Comparison of ENCODE assay signal across 8 cellular contexts in genomic region chr16:67185003-67185865, GRCh38. TPM values are rescaled to one million over a fixed set of nuclear protein-coding genes. Genes with fewer than 3 reads are reported as not detected.
DNase-seq lines count a peak whose midpoint lies in the region; ATAC-seq, FAIRE-seq and TF ChIP-seq lines count a peak whose summit lies in the region.

No MANE protein-coding gene starts in this region.

- no TSS peak for BruUV-seq in PC-9 (replicated peaks; lab: Mats Ljungman, UMichigan)

- H3K36me3 Mint-ChIP-seq in activated T-cell treated with anti-CD3 and anti-CD28 coated beads, Interleukin-2, amount 50 U/mL, for 72 hours (ENCODE audit: insufficient read depth in 2 of 2): peaks cover 0 to 2% of the 10 kb centered on the region in 2 donors
- no peaks in the 10 kb centered on the region for H3K36me3 Mint-ChIP-seq in natural killer cell treated with Interleukin-12 subunit alpha and Interleukin-12 subunit beta and Interleukin-15 and Interleukin-18, amount 100 ng/mL, for 72 hours
- peaks cover 7% of the 10 kb centered on the region for H3K36me3 Mint-ChIP-seq in stimulated activated effector memory CD8-positive, alpha-beta T cell treated with anti-CD3 and anti-CD28 coated beads, Interleukin-12 subunit alpha, Interleukin-12 subunit beta, amount 100 ng/mL, for 72 hours

- H3K27ac ChIP-seq in HL-60 (replicated peaks): no peak overlapping the region
- H3K27ac ChIP-seq in PC-9: no peak overlapping the region
- no peak overlapping the region for H3K27ac ChIP-seq in fibroblast of lung (ENCODE audit: insufficient read depth, low read length)

- ATAC-seq in activated T-cell treated with anti-CD3 and anti-CD28 coated beads, Interleukin-2, amount 50 U/mL, for 72 hours (replicated peaks in 1 of 2): peak; percentile 28 to 34
- peak; percentile 41 to 43 for ATAC-seq in natural killer cell treated with Interleukin-12 subunit alpha and Interleukin-12 subunit beta and Interleukin-15 and Interleukin-18, amount 100 ng/mL, for 72 hours
- ATAC-seq in stimulated activated effector memory CD8-positive, alpha-beta T cell treated with anti-CD3 and anti-CD28 coated beads, Interleukin-12 subunit alpha, Interleukin-12 subunit beta, amount 100 ng/mL, for 72 hours: peak; percentile 46
- no peak for ATAC-seq in GM21360 (IDR thresholded peaks at IDR 0.05; ENCODE audit: unreplicated experiment)

- H3K36me3 ChIP-seq in PC-9 (ENCODE audit: low read depth) (no peaks in the 10 kb centered on the region), fibroblast of lung (ENCODE audit: control insufficient read depth, insufficient read depth, low read length) (peaks cover 1% of the 10 kb centered on the region)

- peak overlapping the region in 1 of 2 donors; percentile 94 for H3K4me3 Mint-ChIP-seq in activated T-cell treated with anti-CD3 and anti-CD28 coated beads, Interleukin-2, amount 50 U/mL, for 72 hours
- peak overlapping the region; percentile 85 for H3K4me3 Mint-ChIP-seq in natural killer cell treated with Interleukin-12 subunit alpha and Interleukin-12 subunit beta and Interleukin-15 and Interleukin-18, amount 100 ng/mL, for 72 hours
- H3K4me3 Mint-ChIP-seq in stimulated activated effector memory CD8-positive, alpha-beta T cell treated with anti-CD3 and anti-CD28 coated beads, Interleukin-12 subunit alpha, Interleukin-12 subunit beta, amount 100 ng/mL, for 72 hours: no peak overlapping the region

- peaks cover 20% of the 10 kb centered on the region; the same call in 1 of the 2 replicates for H3F3A ChIP-seq in PC-9 (ENCODE audit: insufficient read depth, low read depth)

- TF ChIP-seq CTCF in D721Med (IDR thresholded peaks at IDR 0.05; ENCODE audit: insufficient read depth, missing control alignments): peak; percentile 72
- peak; percentile 59 for TF ChIP-seq CTCF in HL-60 (IDR thresholded peaks at IDR 0.05; ENCODE audit: insufficient read depth, low read length)
- TF ChIP-seq CTCF in PC-9 (conservative IDR thresholded peaks at IDR 0.05): peak; percentile 58
- TF ChIP-seq CTCF in fibroblast of lung (conservative IDR thresholded peaks at IDR 0.05 in 1 of 2, IDR thresholded peaks at IDR 0.05 in 1 of 2; ENCODE audit: low read depth in 1 of 2, low read length in 2 of 2): peak; percentile 64 to 87

- no peak overlapping the region for H3K4me3 ChIP-seq in HL-60 (replicated peaks; ENCODE audit: insufficient read depth, low read length)
- peak overlapping the region; percentile 67; the same call in 1 of the 2 replicates for H3K4me3 ChIP-seq in PC-9
- peak overlapping the region in 2 of 4 experiments; percentile 21 to 63 for H3K4me3 ChIP-seq in fibroblast of lung (replicated peaks in 1 of 4; ENCODE audit: control extremely low read depth in 1 of 4, insufficient read depth in 1 of 4, low read depth in 3 of 4, low read length in 4 of 4)

- no peaks in the 10 kb centered on the region for H3K9me2 ChIP-seq in PC-9 (ENCODE audit: insufficient read depth)

- peaks cover 36% of the 10 kb centered on the region for H3K4me1 ChIP-seq in PC-9 (replicated peaks; ENCODE audit: insufficient read depth)
- H3K4me1 ChIP-seq in fibroblast of lung (ENCODE audit: control insufficient read depth, extremely low read depth, insufficient read depth, low read length): peaks cover 24% of the 10 kb centered on the region

- no peak overlapping the region for H2AFZ ChIP-seq in PC-9
- H2AFZ ChIP-seq in fibroblast of lung (ENCODE audit: low read length): no peak overlapping the region

- peaks cover 7% of the 10 kb centered on the region for H3K27me3 ChIP-seq in HL-60 (ENCODE audit: insufficient read depth, poor library complexity, severe bottlenecking)
- no peaks in the 10 kb centered on the region for H3K27me3 ChIP-seq in PC-9 (ENCODE audit: insufficient read depth, low read depth)
- no peaks in the 10 kb centered on the region for H3K27me3 ChIP-seq in fibroblast of lung (ENCODE audit: control insufficient read depth, insufficient read depth, low read length)

- H4K20me1 ChIP-seq in PC-9 (ENCODE audit: insufficient read depth) (no peaks in the 10 kb centered on the region), fibroblast of lung (ENCODE audit: control insufficient read depth, extremely low read depth, insufficient read depth, low read length) (no peaks in the 10 kb centered on the region)

- H3K4me1 Mint-ChIP-seq in activated T-cell treated with anti-CD3 and anti-CD28 coated beads, Interleukin-2, amount 50 U/mL, for 72 hours (ENCODE audit: low read depth): peaks cover 14% of the 10 kb centered on the region
- H3K4me1 Mint-ChIP-seq in natural killer cell treated with Interleukin-12 subunit alpha and Interleukin-12 subunit beta and Interleukin-15 and Interleukin-18, amount 100 ng/mL, for 72 hours (ENCODE audit: low read depth in 2 of 2): peaks cover 8% of the 10 kb centered on the region in 2 donors
- H3K4me1 Mint-ChIP-seq in stimulated activated effector memory CD8-positive, alpha-beta T cell treated with anti-CD3 and anti-CD28 coated beads, Interleukin-12 subunit alpha, Interleukin-12 subunit beta, amount 100 ng/mL, for 72 hours: peaks cover 15% of the 10 kb centered on the region

- no peaks in the 10 kb centered on the region for H3K9me3 Mint-ChIP-seq in activated T-cell treated with anti-CD3 and anti-CD28 coated beads, Interleukin-2, amount 50 U/mL, for 72 hours
- H3K9me3 Mint-ChIP-seq in natural killer cell treated with Interleukin-12 subunit alpha and Interleukin-12 subunit beta and Interleukin-15 and Interleukin-18, amount 100 ng/mL, for 72 hours: no peaks in the 10 kb centered on the region
- no peaks in the 10 kb centered on the region for H3K9me3 Mint-ChIP-seq in stimulated activated effector memory CD8-positive, alpha-beta T cell treated with anti-CD3 and anti-CD28 coated beads, Interleukin-12 subunit alpha, Interleukin-12 subunit beta, amount 100 ng/mL, for 72 hours

- H3K9ac ChIP-seq in fibroblast of lung (ENCODE audit: insufficient read depth, low read length): no peak overlapping the region

- CTCF ChIA-PET in PC-9 (lab: Charles Lee): interaction anchor here (1.2 kb wide), 1 partner anchor 167 kb away, joined by 4 read pairs; no protein-coding TSS in a partner anchor

- peak overlapping the region; percentile 58 for H3K27ac Mint-ChIP-seq in activated T-cell treated with anti-CD3 and anti-CD28 coated beads, Interleukin-2, amount 50 U/mL, for 72 hours
- peak overlapping the region; percentile 19 to 80 for H3K27ac Mint-ChIP-seq in natural killer cell treated with Interleukin-12 subunit alpha and Interleukin-12 subunit beta and Interleukin-15 and Interleukin-18, amount 100 ng/mL, for 72 hours
- H3K27ac Mint-ChIP-seq in stimulated activated effector memory CD8-positive, alpha-beta T cell treated with anti-CD3 and anti-CD28 coated beads, Interleukin-12 subunit alpha, Interleukin-12 subunit beta, amount 100 ng/mL, for 72 hours: peak overlapping the region; percentile 52

- H3K27me3 Mint-ChIP-seq in activated T-cell treated with anti-CD3 and anti-CD28 coated beads, Interleukin-2, amount 50 U/mL, for 72 hours (ENCODE audit: low read depth): peaks cover 12% of the 10 kb centered on the region
- H3K27me3 Mint-ChIP-seq in natural killer cell treated with Interleukin-12 subunit alpha and Interleukin-12 subunit beta and Interleukin-15 and Interleukin-18, amount 100 ng/mL, for 72 hours: peaks cover 0 to 5% of the 10 kb centered on the region in 2 donors

- no peaks in the 10 kb centered on the region for H3K9me3 ChIP-seq in PC-9 (ENCODE audit: insufficient read depth, low read depth)
- H3K9me3 ChIP-seq in fibroblast of lung (ENCODE audit: control insufficient read depth, insufficient read depth, low read depth, low read length): no peaks in the 10 kb centered on the region

- H3K79me2 ChIP-seq in PC-9 (ENCODE audit: low read depth) (peaks cover 16% of the 10 kb centered on the region), fibroblast of lung (ENCODE audit: control insufficient read depth, insufficient read depth, low read length) (peaks cover 9% of the 10 kb centered on the region)

- H3K4me2 ChIP-seq in PC-9 (peak overlapping the region; percentile 84), fibroblast of lung (ENCODE audit: extremely low read depth, insufficient read depth, low read length) (peak overlapping the region; percentile 39)

- intact Hi-C loops in PC-9 (cut with micrococcal nuclease; ENCODE audit: unreplicated experiment): loop anchor here (2.0 kb wide), 1 partner anchor 72 kb away; no protein-coding TSS in a partner anchor

- DNase-seq in D721Med (ENCODE audit: insufficient read length, low spot score): no peak
- DNase-seq in HL-60 (ENCODE audit: low read depth in 1 of 2, low spot score in 1 of 2): peak in 1 of 2 experiments; percentile 87
- peak; percentile 52 to 77 for DNase-seq in PC-9
- peak; percentile 90 to 92 for DNase-seq in activated T-cell treated with anti-CD3 and anti-CD28 coated beads, Interleukin-2, amount 50 U/mL, for 72 hours
- peak; percentile 83 to 92 for DNase-seq in fibroblast of lung (ENCODE audit: low read depth in 2 of 2)
- peak; percentile 86 for DNase-seq in natural killer cell treated with Interleukin-12 subunit alpha and Interleukin-12 subunit beta and Interleukin-15 and Interleukin-18, amount 100 ng/mL, for 72 hours (ENCODE audit: low spot score)
- DNase-seq in stimulated activated effector memory CD8-positive, alpha-beta T cell treated with anti-CD3 and anti-CD28 coated beads, Interleukin-12 subunit alpha, Interleukin-12 subunit beta, amount 100 ng/mL, for 72 hours (ENCODE audit: low spot score in 2 of 2): peak; percentile 89 to 95

- no peak for FAIRE-seq in D721Med (lab: Jason Lieb, UNC)

- POLR2A ChIA-PET in PC-9 (lab: Charles Lee; ENCODE audit: unreplicated experiment): no interaction called here

RNA-seq across cellular contexts. Expression of gene MATCAP1, which starts 1.5 kb away (rescaled TPM):
- total RNA-seq in PC-9 (2021) (21.7 and 24.6 TPM in 2 replicates), fibroblast of lung (21.8 and 28.4 TPM in 2 replicates)
- 10 to 100 TPM; 31.9 to 34.3 TPM for total RNA-seq in activated T-cell treated with anti-CD3 and anti-CD28 coated beads, Interleukin-2, amount 50 U/mL, for 72 hours
- 12.7 and 16.6 TPM in 2 replicates for polyA plus RNA-seq in fibroblast of lung
- 11.6 and 14.2 TPM in 2 replicates for polyA plus RNA-seq in fibroblast of lung (2012)
- polyA minus RNA-seq in fibroblast of lung (ENCODE audit: low replicate concordance): 13.9 and 16.7 TPM in 2 replicates
- total RNA-seq in natural killer cell treated with Interleukin-12 subunit alpha and Interleukin-12 subunit beta and Interleukin-15 and Interleukin-18, amount 100 ng/mL, for 72 hours: 10 to 100 TPM; 33.2 to 33.8 TPM

RNA-seq across cellular contexts. Expression of gene EXOC3L1, which starts 4.7 kb away (rescaled TPM):
- total RNA-seq in PC-9 (2021) (0.35 TPM in 1 of 2 replicates, not detected in the other), fibroblast of lung (0.26 and 0.33 TPM in 2 replicates)
- not detected for total RNA-seq in activated T-cell treated with anti-CD3 and anti-CD28 coated beads, Interleukin-2, amount 50 U/mL, for 72 hours
- 0.09 TPM in 1 of 2 replicates, not detected in the other for polyA plus RNA-seq in fibroblast of lung
- polyA plus RNA-seq in fibroblast of lung (2012): 0.28 and 0.30 TPM in 2 replicates
- not detected in 2 replicates for polyA minus RNA-seq in fibroblast of lung (ENCODE audit: low replicate concordance)
- under 1 TPM in 1 of 2 donors, not detected in 1; 0.38 TPM for total RNA-seq in natural killer cell treated with Interleukin-12 subunit alpha and Interleukin-12 subunit beta and Interleukin-15 and Interleukin-18, amount 100 ng/mL, for 72 hours

RNA-seq across cellular contexts. Expression of gene E2F4, which starts 6.7 kb away (rescaled TPM):
- total RNA-seq in PC-9 (2021): 78.4 and 82.5 TPM in 2 replicates
- 10 to 100 TPM; 82.8 to 91.7 TPM for total RNA-seq in activated T-cell treated with anti-CD3 and anti-CD28 coated beads, Interleukin-2, amount 50 U/mL, for 72 hours
- 42.4 and 48.3 TPM in 2 replicates for total RNA-seq in fibroblast of lung
- 59.9 and 70.4 TPM in 2 replicates for polyA plus RNA-seq in fibroblast of lung
- polyA plus RNA-seq in fibroblast of lung (2012): 37.3 and 52.9 TPM in 2 replicates
- polyA minus RNA-seq in fibroblast of lung (ENCODE audit: low replicate concordance): 126 and 164 TPM in 2 replicates
- 100 to 1,000 TPM; 110 to 188 TPM for total RNA-seq in natural killer cell treated with Interleukin-12 subunit alpha and Interleukin-12 subunit beta and Interleukin-15 and Interleukin-18, amount 100 ng/mL, for 72 hours

RNA-seq across cellular contexts. Expression of gene ELMO3, which starts 13.7 kb away (rescaled TPM):
- total RNA-seq in PC-9 (2021) (32.4 and 51.1 TPM in 2 replicates), fibroblast of lung (0.26 and 0.33 TPM in 2 replicates)
- 1 to 10 TPM; 3.0 to 3.1 TPM for total RNA-seq in activated T-cell treated with anti-CD3 and anti-CD28 coated beads, Interleukin-2, amount 50 U/mL, for 72 hours
- 0.36 and 0.42 TPM in 2 replicates for polyA plus RNA-seq in fibroblast of lung
- polyA plus RNA-seq in fibroblast of lung (2012): 0.37 and 0.52 TPM in 2 replicates
- 0.16 and 0.26 TPM in 2 replicates for polyA minus RNA-seq in fibroblast of lung (ENCODE audit: low replicate concordance)
- 10 to 100 TPM in 1 of 2 donors, 1 to 10 TPM in 1; 3.6 to 13.9 TPM for total RNA-seq in natural killer cell treated with Interleukin-12 subunit alpha and Interleukin-12 subunit beta and Interleukin-15 and Interleukin-18, amount 100 ng/mL, for 72 hours

RNA-seq across cellular contexts. Expression of gene NOL3, which starts 14.9 kb away (rescaled TPM):
- total RNA-seq in PC-9 (2021) (68.0 and 76.8 TPM in 2 replicates), fibroblast of lung (12.8 and 23.3 TPM in 2 replicates)
- total RNA-seq in activated T-cell treated with anti-CD3 and anti-CD28 coated beads, Interleukin-2, amount 50 U/mL, for 72 hours: 10 to 100 TPM; 21.6 to 30.6 TPM
- polyA plus RNA-seq in fibroblast of lung: 6.2 and 8.0 TPM in 2 replicates
- polyA plus RNA-seq in fibroblast of lung (2012): 12.9 and 15.1 TPM in 2 replicates
- 0.82 and 14.4 TPM in 2 replicates for polyA minus RNA-seq in fibroblast of lung (ENCODE audit: low replicate concordance)
- total RNA-seq in natural killer cell treated with Interleukin-12 subunit alpha and Interleukin-12 subunit beta and Interleukin-15 and Interleukin-18, amount 100 ng/mL, for 72 hours: 10 to 100 TPM; 10.5 to 20.1 TPM
